Comparison of ENCODE assay signal across 20 cellular contexts in the genomic region with DNA sequence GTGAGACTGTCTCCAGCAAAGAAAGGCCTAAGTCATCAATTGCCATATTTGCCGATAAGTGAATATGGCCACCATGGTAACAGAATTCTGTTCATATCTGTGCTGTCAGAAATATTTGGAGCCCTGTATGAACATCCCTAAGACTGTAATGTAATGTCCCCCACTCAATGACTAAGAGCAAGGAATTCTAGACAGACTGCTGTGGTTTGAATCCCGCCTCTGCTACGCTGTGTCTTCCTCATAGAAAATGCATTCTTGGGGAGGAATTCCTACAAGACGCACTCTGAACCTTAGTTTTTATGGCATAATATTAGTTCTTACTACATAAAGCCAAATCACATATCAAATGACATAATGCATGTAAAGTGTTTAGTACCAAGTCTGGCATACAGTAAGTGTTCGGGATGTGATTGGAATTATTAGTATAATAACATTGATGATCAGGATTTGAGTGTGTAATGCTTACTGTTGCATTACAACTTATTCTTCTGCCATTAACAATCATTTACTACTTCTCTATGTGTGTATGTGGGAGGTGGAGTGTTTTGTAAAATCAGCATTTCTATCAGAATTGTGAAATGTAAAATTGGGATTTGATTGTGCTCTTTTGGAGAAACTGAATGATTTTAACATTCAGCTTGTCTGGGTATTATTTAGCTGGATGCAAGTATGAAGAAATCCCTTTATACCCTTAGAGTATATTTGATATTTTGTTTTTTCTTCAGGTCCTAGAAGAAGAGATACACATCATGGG.
A peak's percentile ranks its signal among the peaks of the same experiment; 100 is the strongest.
DNase-seq lines count a peak whose midpoint lies in the region; ATAC-seq, FAIRE-seq and TF ChIP-seq lines count a peak whose summit lies in the region.
"Had no signal": no experiment of that assay in that cellular context is flagged by ENCODE, and none has a peak within 500 bp of the region (broad histone marks: within the 10 kb centered on the region; RNA-seq: fewer than 3 reads in every experiment).

No MANE protein-coding gene starts in this region.

- H3K9me3 ChIP-seq in CD4-positive, CD25-positive, alpha-beta regulatory T cell (ENCODE audit: control insufficient read depth in 2 of 2, low read length in 2 of 2): no peaks in the 10 kb centered on the region
- no peaks in the 10 kb centered on the region for H3K9me3 ChIP-seq in effector memory CD4-positive, alpha-beta T cell (ENCODE audit: control insufficient read depth, low read length)
- no peaks in the 10 kb centered on the region for H3K9me3 ChIP-seq in small intestine (ENCODE audit: control insufficient read depth, low read depth)

- no peaks in the 10 kb centered on the region for H3K27me3 Mint-ChIP-seq in CD4-positive, CD25-positive, alpha-beta regulatory T cell
- H3K27me3 Mint-ChIP-seq in natural killer cell (ENCODE audit: low read depth in 2 of 2): no peaks in the 10 kb centered on the region
- peaks cover 2% of the 10 kb centered on the region for H3K27me3 Mint-ChIP-seq in activated CD8-positive, alpha-beta T cell treated with anti-CD3 and anti-CD28 coated beads, Interleukin-2, amount 10 ng/mL, durations not matched to agents 7 days and 5 days (ENCODE audit: low read depth)

- intact Hi-C loops in natural killer cell (cut with micrococcal nuclease): no loop called here

- H3K4me3 ChIP-seq in CD4-positive, CD25-positive, alpha-beta regulatory T cell (ENCODE audit: low read depth, low read length): no peak overlapping the region
- H3K4me3 ChIP-seq in effector memory CD4-positive, alpha-beta T cell (ENCODE audit: insufficient read depth, low read depth, low read length, poor library complexity, severe bottlenecking): no peak overlapping the region
- H3K4me3 ChIP-seq in small intestine (ENCODE audit: low read depth in 1 of 2, low read length in 2 of 2): no peak overlapping the region

- no peak for ATAC-seq in CD4-positive, CD25-positive, alpha-beta regulatory T cell (ENCODE audit: low read depth in 2 of 2)
- ATAC-seq in natural killer cell (no peak), HG03045 (IDR thresholded peaks at IDR 0.05; ENCODE audit: unreplicated experiment) (no peak)
- no peak for ATAC-seq in activated CD8-positive, alpha-beta T cell treated with anti-CD3 and anti-CD28 coated beads, Interleukin-2, amount 10 ng/mL, durations not matched to agents 7 days and 5 days
- ATAC-seq: PC-3 had no signal

- no peaks in the 10 kb centered on the region for H3K27me3 ChIP-seq in CD4-positive, CD25-positive, alpha-beta regulatory T cell (ENCODE audit: control insufficient read depth, insufficient read depth, low read length)
- no peaks in the 10 kb centered on the region for H3K27me3 ChIP-seq in effector memory CD4-positive, alpha-beta T cell (replicated peaks; ENCODE audit: control insufficient read depth, insufficient read depth, low read length, poor library complexity, severe bottlenecking)
- H3K27me3 ChIP-seq in small intestine (ENCODE audit: control insufficient read depth in 2 of 2, insufficient read depth in 2 of 2, low read length in 2 of 2): no peaks in the 10 kb centered on the region

- peak overlapping the region in 2 of 3 donors; percentile 83 to 98 for H3K27ac Mint-ChIP-seq in CD4-positive, CD25-positive, alpha-beta regulatory T cell
- H3K27ac Mint-ChIP-seq in natural killer cell: peak overlapping the region; percentile 83 to 87
- no peak overlapping the region for H3K27ac Mint-ChIP-seq in activated CD8-positive, alpha-beta T cell treated with anti-CD3 and anti-CD28 coated beads, Interleukin-2, amount 10 ng/mL, durations not matched to agents 7 days and 5 days
- H3K27ac Mint-ChIP-seq: HFFc6 had no signal

- H3K4me1 ChIP-seq in CD4-positive, CD25-positive, alpha-beta regulatory T cell (ENCODE audit: control insufficient read depth, insufficient read depth, low read length, poor library complexity, severe bottlenecking): peaks cover 51% of the 10 kb centered on the region
- peaks cover 41% of the 10 kb centered on the region for H3K4me1 ChIP-seq in effector memory CD4-positive, alpha-beta T cell (ENCODE audit: control insufficient read depth, insufficient read depth, low read length, poor library complexity, severe bottlenecking)
- peaks cover 0 to 8% of the 10 kb centered on the region in 2 donors for H3K4me1 ChIP-seq in small intestine (ENCODE audit: control insufficient read depth in 2 of 2, insufficient read depth in 1 of 2, low read depth in 1 of 2, low read length in 1 of 2)

- 97 to 99% (median 98%) methylated on average over 5 of the region's 5 CpGs for WGBS in small intestine, 3 donors

- FAIRE-seq in RCC 7860 (lab: Jason Lieb, UNC) (no peak), small intestine (lab: Jason Lieb, UNC) (no peak)
- FAIRE-seq: GM12892, GM18507 had no signal

- CTCF ChIA-PET in activated CD8-positive, alpha-beta T cell treated with anti-CD3 and anti-CD28 coated beads, Interleukin-2, amount 10 ng/mL, durations not matched to agents 7 days and 5 days (lab: Charles Lee): interaction anchor here (0.6 to 1.6 kb wide), 5 partner anchors 25 to 199 kb away, joined by 3 to 5 read pairs (median 3); no protein-coding TSS in a partner anchor

- peaks cover 0 to 4% (median under 1%) of the 10 kb centered on the region in 7 donors for H3K9me3 Mint-ChIP-seq in CD4-positive, CD25-positive, alpha-beta regulatory T cell
- H3K9me3 Mint-ChIP-seq in natural killer cell: no peaks in the 10 kb centered on the region
- H3K9me3 Mint-ChIP-seq in activated CD8-positive, alpha-beta T cell treated with anti-CD3 and anti-CD28 coated beads, Interleukin-2, amount 10 ng/mL, durations not matched to agents 7 days and 5 days (ENCODE audit: insufficient read depth): no peaks in the 10 kb centered on the region

- peaks cover 32 to 72% (median 47%) of the 10 kb centered on the region in 4 donors for H3K4me1 Mint-ChIP-seq in CD4-positive, CD25-positive, alpha-beta regulatory T cell
- peaks cover 82% of the 10 kb centered on the region in 2 donors for H3K4me1 Mint-ChIP-seq in natural killer cell
- peaks cover 26% of the 10 kb centered on the region for H3K4me1 Mint-ChIP-seq in activated CD8-positive, alpha-beta T cell treated with anti-CD3 and anti-CD28 coated beads, Interleukin-2, amount 10 ng/mL, durations not matched to agents 7 days and 5 days (ENCODE audit: low read depth)

- DNase-seq in CD4-positive, CD25-positive, alpha-beta regulatory T cell: no peak
- peak; percentile 23 for DNase-seq in RCC 7860 (ENCODE audit: low spot score)
- no peak for DNase-seq in effector memory CD4-positive, alpha-beta T cell
- DNase-seq in natural killer cell: no peak
- no peak for DNase-seq in pons (ENCODE audit: low spot score)
- DNase-seq in activated CD8-positive, alpha-beta T cell treated with anti-CD3 and anti-CD28 coated beads, Interleukin-2, amount 10 ng/mL, durations not matched to agents 7 days and 5 days: no peak
- DNase-seq in small intestine: no peak
- DNase-seq: AML-193, DMS53, H7, HFFc6, NCI-H187 treated with DMSO at 0.1 percent for 48 hours, NCI-H345, NCI-H524 treated with DMSO at 0.1 percent for 48 hours, PC-3 had no signal

- peaks cover 8% of the 10 kb centered on the region for H3K36me3 Mint-ChIP-seq in CD4-positive, CD25-positive, alpha-beta regulatory T cell
- peaks cover 22% of the 10 kb centered on the region for H3K36me3 Mint-ChIP-seq in natural killer cell
- H3K36me3 Mint-ChIP-seq in activated CD8-positive, alpha-beta T cell treated with anti-CD3 and anti-CD28 coated beads, Interleukin-2, amount 10 ng/mL, durations not matched to agents 7 days and 5 days (ENCODE audit: low read depth): peaks cover 15% of the 10 kb centered on the region

- peak overlapping the region; percentile 73 for H3K27ac ChIP-seq in CD4-positive, CD25-positive, alpha-beta regulatory T cell (ENCODE audit: insufficient read depth, low read length, poor library complexity, severe bottlenecking)
- peak overlapping the region; percentile 46 for H3K27ac ChIP-seq in effector memory CD4-positive, alpha-beta T cell (ENCODE audit: insufficient read depth, low read length, poor library complexity, severe bottlenecking)
- no peak overlapping the region for H3K27ac ChIP-seq in small intestine (ENCODE audit: low read depth in 1 of 2, low read length in 1 of 2)
- H3K27ac ChIP-seq: RWPE1 had no signal

- H3K4me3 Mint-ChIP-seq in CD4-positive, CD25-positive, alpha-beta regulatory T cell: peak overlapping the region in 1 of 4 donors; percentile 22
- H3K4me3 Mint-ChIP-seq in natural killer cell: peak overlapping the region; percentile 58
- H3K4me3 Mint-ChIP-seq in activated CD8-positive, alpha-beta T cell treated with anti-CD3 and anti-CD28 coated beads, Interleukin-2, amount 10 ng/mL, durations not matched to agents 7 days and 5 days: no peak overlapping the region
- H3K4me3 Mint-ChIP-seq: CD14-positive monocyte, HFFc6 had no signal

- POLR2A ChIA-PET in activated CD8-positive, alpha-beta T cell treated with anti-CD3 and anti-CD28 coated beads, Interleukin-2, amount 10 ng/mL, durations not matched to agents 7 days and 5 days (lab: Charles Lee): no interaction called here

- no peaks in the 10 kb centered on the region for H3K36me3 ChIP-seq in CD4-positive, CD25-positive, alpha-beta regulatory T cell (ENCODE audit: control insufficient read depth, insufficient read depth, low read length)
- no peaks in the 10 kb centered on the region for H3K36me3 ChIP-seq in effector memory CD4-positive, alpha-beta T cell (ENCODE audit: control insufficient read depth, insufficient read depth, low read length)
- H3K36me3 ChIP-seq in small intestine (ENCODE audit: control insufficient read depth in 2 of 2, insufficient read depth in 2 of 2, low read length in 2 of 2): no peaks in the 10 kb centered on the region

- TF ChIP-seq CTCF in natural killer cell (IDR thresholded peaks at IDR 0.05): no peak

Comparison
In these comparisons a context has a peak if more than half of its experiments do, and no peak if none do; other contexts are left out.
1. H3K27ac ChIP-seq: peak in CD4-positive, CD25-positive, alpha-beta regulatory T cell (single experiment) and effector memory CD4-positive, alpha-beta T cell (single experiment); none in small intestine (0 of 2).